ENCODE assay signal across 21 cellular contexts in genomic region chr1:66356605-66357004, GRCh38.
A peak's percentile ranks its signal among the peaks of the same experiment; 100 is the strongest.
DNase-seq lines count a peak whose midpoint lies in the region; ATAC-seq and TF ChIP-seq lines count a peak whose summit lies in the region.
"Had no signal": no experiment of that assay in that cellular context is flagged by ENCODE, and none has a peak within 500 bp of the region (broad histone marks: within the 10 kb centered on the region; RNA-seq: fewer than 3 reads in every experiment).

No MANE protein-coding gene starts in this region.

- no TSS peak for BruUV-seq in mammary epithelial cell (replicated peaks; lab: Mats Ljungman, UMichigan)

- no peak overlapping the region for H3K4me2 ChIP-seq in mammary epithelial cell (ENCODE audit: insufficient read depth, low read depth, low read length)
- H3K4me2 ChIP-seq: BLaER1 treated with 17β-estradiol and CSF1 and Interleukin-3, amounts not matched to agents 10 nM and 100 nM had no signal

- H3K36me3 ChIP-seq in mammary epithelial cell (ENCODE audit: insufficient read depth, low read length) = no peaks in the 10 kb centered on the region
- no peaks in the 10 kb centered on the region for H3K36me3 ChIP-seq in colonic mucosa
- H3K36me3 ChIP-seq: WERI-Rb-1 had no signal

- H3K27ac ChIP-seq in layer of hippocampus (ENCODE audit: low read depth, low read length) (peak overlapping the region; percentile 40), mammary epithelial cell (ENCODE audit: insufficient read depth, low read depth, low read length) (no peak overlapping the region), colonic mucosa (no peak overlapping the region)
- H3K27ac ChIP-seq: BLaER1 treated with 17β-estradiol and CSF1 and Interleukin-3, amounts not matched to agents 10 nM and 100 nM; GM23248; heart left ventricle; lower lobe of right lung; WERI-Rb-1 had no signal

- TF ChIP-seq CTCF in mammary epithelial cell (conservative IDR thresholded peaks at IDR 0.05 in 1 of 2, IDR thresholded peaks at IDR 0.05 in 1 of 2; ENCODE audit: extremely low read depth in 1 of 2, insufficient read depth in 1 of 2, low read depth in 1 of 2, low read length in 2 of 2) (no peak), colonic mucosa (IDR thresholded peaks at IDR 0.05) (no peak)

- no peaks in the 10 kb centered on the region for H3K9me3 Mint-ChIP-seq in activated CD4-positive, alpha-beta memory T cell treated with anti-CD3 and anti-CD28 coated beads, Interleukin-2, amount 10 ng/mL, durations not matched to agents 7 days and 5 days
- H3K9me3 Mint-ChIP-seq in activated CD4-positive, alpha-beta memory T cell treated with anti-CD3 and anti-CD28 coated beads for 36 hours = no peaks in the 10 kb centered on the region
- H3K9me3 Mint-ChIP-seq in activated naive CD8-positive, alpha-beta T cell treated with anti-CD3 and anti-CD28 coated beads for 36 hours = peaks cover 1% of the 10 kb centered on the region
- H3K9me3 Mint-ChIP-seq in stimulated activated effector memory CD8-positive, alpha-beta T cell treated with anti-CD3 and anti-CD28 coated beads, Interleukin-12 subunit alpha, Interleukin-12 subunit beta, amount 100 ng/mL, for 72 hours = no peaks in the 10 kb centered on the region

- H3K27me3 Mint-ChIP-seq in activated CD4-positive, alpha-beta memory T cell treated with anti-CD3 and anti-CD28 coated beads, Interleukin-2, amount 10 ng/mL, durations not matched to agents 7 days and 5 days = no peaks in the 10 kb centered on the region
- no peaks in the 10 kb centered on the region for H3K27me3 Mint-ChIP-seq in activated CD4-positive, alpha-beta memory T cell treated with anti-CD3 and anti-CD28 coated beads for 36 hours
- H3K27me3 Mint-ChIP-seq in activated naive CD8-positive, alpha-beta T cell treated with anti-CD3 and anti-CD28 coated beads for 36 hours = no peaks in the 10 kb centered on the region

- ATAC-seq in stimulated activated effector memory CD8-positive, alpha-beta T cell treated with anti-CD3 and anti-CD28 coated beads, Interleukin-12 subunit alpha, Interleukin-12 subunit beta, amount 100 ng/mL, for 72 hours = no peak
- ATAC-seq: heart left ventricle; HepG2; lower lobe of right lung; stimulated activated naive CD8-positive, alpha-beta T cell treated with anti-CD3 and anti-CD28 coated beads, Interleukin-15, Interleukin-2, amounts not matched to agents 100 U/mL and 50 U/mL, for 24 hours had no signal

- no peaks in the 10 kb centered on the region for H3K79me2 ChIP-seq in mammary epithelial cell (ENCODE audit: insufficient read depth, low read length)

- no peak overlapping the region for H3K4me3 ChIP-seq in mammary epithelial cell (replicated peaks in 1 of 3; ENCODE audit: insufficient read depth in 1 of 3, low read depth in 2 of 3, low read length in 3 of 3)
- no peak overlapping the region for H3K4me3 ChIP-seq in colonic mucosa
- H3K4me3 ChIP-seq: BLaER1 treated with 17β-estradiol and CSF1 and Interleukin-3, amounts not matched to agents 10 nM and 100 nM; GM23248; heart left ventricle; lower lobe of right lung had no signal

- no peak overlapping the region for H2AFZ ChIP-seq in mammary epithelial cell (ENCODE audit: low read depth, low read length)
- H2AFZ ChIP-seq: GM23248 had no signal

- H3K9me3 ChIP-seq in mammary epithelial cell (replicated peaks; ENCODE audit: insufficient read depth, low read length) (no peaks in the 10 kb centered on the region), colonic mucosa (no peaks in the 10 kb centered on the region)
- H3K9me3 ChIP-seq: BLaER1 treated with 17β-estradiol and CSF1 and Interleukin-3, amounts not matched to agents 10 nM and 100 nM; heart left ventricle; lower lobe of right lung had no signal

- H3K27me3 ChIP-seq in layer of hippocampus (ENCODE audit: control insufficient read depth, insufficient read depth, low read length) (no peaks in the 10 kb centered on the region), mammary epithelial cell (ENCODE audit: insufficient read depth, low read length) (peaks cover 11% of the 10 kb centered on the region), colonic mucosa (no peaks in the 10 kb centered on the region)
- H3K27me3 ChIP-seq: BLaER1 treated with 17β-estradiol and CSF1 and Interleukin-3, amounts not matched to agents 10 nM and 100 nM; heart left ventricle had no signal

- POLR2A ChIA-PET in activated CD4-positive, alpha-beta memory T cell treated with anti-CD3 and anti-CD28 coated beads, Interleukin-2, amount 10 ng/mL, durations not matched to agents 7 days and 5 days (lab: Charles Lee) = interaction anchor here (0.8 to 1.6 kb wide), 9 partner anchors 10 to 88 kb away, joined by 3 to 7 read pairs (median 4); no protein-coding TSS in a partner anchor
- POLR2A ChIA-PET in activated CD4-positive, alpha-beta memory T cell treated with anti-CD3 and anti-CD28 coated beads for 36 hours (lab: Charles Lee) = interaction anchor here (0.9 to 1.8 kb wide), 3 partner anchors 8 to 19 kb away, joined by 3 to 5 read pairs (median 3); no protein-coding TSS in a partner anchor

- dilution Hi-C loops in mammary epithelial cell (cut with HindIII; ENCODE audit: low sequenced_read_pairs) = no loop called here

- H3K4me3 Mint-ChIP-seq in activated CD4-positive, alpha-beta memory T cell treated with anti-CD3 and anti-CD28 coated beads, Interleukin-2, amount 10 ng/mL, durations not matched to agents 7 days and 5 days = no peak overlapping the region
- no peak overlapping the region for H3K4me3 Mint-ChIP-seq in activated CD4-positive, alpha-beta memory T cell treated with anti-CD3 and anti-CD28 coated beads for 36 hours
- H3K4me3 Mint-ChIP-seq in activated naive CD8-positive, alpha-beta T cell treated with anti-CD3 and anti-CD28 coated beads for 36 hours = no peak overlapping the region
- peak overlapping the region; percentile 31 for H3K4me3 Mint-ChIP-seq in stimulated activated effector memory CD8-positive, alpha-beta T cell treated with anti-CD3 and anti-CD28 coated beads, Interleukin-12 subunit alpha, Interleukin-12 subunit beta, amount 100 ng/mL, for 72 hours

- CTCF ChIA-PET in activated CD4-positive, alpha-beta memory T cell treated with anti-CD3 and anti-CD28 coated beads, Interleukin-2, amount 10 ng/mL, durations not matched to agents 7 days and 5 days (lab: Charles Lee) = interaction anchor here (1.5 to 1.6 kb wide), 3 partner anchors 24 to 105 kb away, joined by 4 to 5 read pairs (median 4); no protein-coding TSS in a partner anchor
- CTCF ChIA-PET in activated CD4-positive, alpha-beta memory T cell treated with anti-CD3 and anti-CD28 coated beads for 36 hours (lab: Charles Lee) = interaction anchor here (1.0 to 1.4 kb wide), 3 partner anchors 9 to 90 kb away, joined by 3 to 5 read pairs (median 3); no protein-coding TSS in a partner anchor
- CTCF ChIA-PET in mammary epithelial cell (lab: Charles Lee; ENCODE audit: low non-redundant PET) = no interaction called here

- H3K9ac ChIP-seq in mammary epithelial cell (ENCODE audit: insufficient read depth, low read length) (no peak overlapping the region), colonic mucosa (ENCODE audit: low read depth in 2 of 2, low read length in 2 of 2) (no peak overlapping the region)
- H3K9ac ChIP-seq: BLaER1 treated with 17β-estradiol and CSF1 and Interleukin-3, amounts not matched to agents 10 nM and 100 nM; GM23248 had no signal

- H3K36me3 Mint-ChIP-seq in activated CD4-positive, alpha-beta memory T cell treated with anti-CD3 and anti-CD28 coated beads, Interleukin-2, amount 10 ng/mL, durations not matched to agents 7 days and 5 days (ENCODE audit: low read depth) = peaks cover 82% of the 10 kb centered on the region
- H3K36me3 Mint-ChIP-seq in activated CD4-positive, alpha-beta memory T cell treated with anti-CD3 and anti-CD28 coated beads for 36 hours = peaks cover 63% of the 10 kb centered on the region
- peaks cover 67% of the 10 kb centered on the region for H3K36me3 Mint-ChIP-seq in activated naive CD8-positive, alpha-beta T cell treated with anti-CD3 and anti-CD28 coated beads for 36 hours
- peaks cover 100% of the 10 kb centered on the region for H3K36me3 Mint-ChIP-seq in stimulated activated effector memory CD8-positive, alpha-beta T cell treated with anti-CD3 and anti-CD28 coated beads, Interleukin-12 subunit alpha, Interleukin-12 subunit beta, amount 100 ng/mL, for 72 hours

- H4K20me1 ChIP-seq in mammary epithelial cell (ENCODE audit: insufficient read depth, low read length) = no peaks in the 10 kb centered on the region

- DNase-seq in activated CD4-positive, alpha-beta memory T cell treated with anti-CD3 and anti-CD28 coated beads, Interleukin-2, amount 10 ng/mL, durations not matched to agents 7 days and 5 days = no peak
- DNase-seq in activated CD4-positive, alpha-beta memory T cell treated with anti-CD3 and anti-CD28 coated beads for 36 hours = no peak
- no peak for DNase-seq in activated naive CD8-positive, alpha-beta T cell treated with anti-CD3 and anti-CD28 coated beads for 36 hours
- no peak for DNase-seq in stimulated activated effector memory CD8-positive, alpha-beta T cell treated with anti-CD3 and anti-CD28 coated beads, Interleukin-12 subunit alpha, Interleukin-12 subunit beta, amount 100 ng/mL, for 72 hours (ENCODE audit: low spot score in 2 of 2)
- DNase-seq in NCI-H146 treated with DMSO at 0.1 percent for 48 hours (lab: John Stamatoyannopoulos, UW; ENCODE audit: unreplicated experiment) (no peak), mammary epithelial cell (no peak), colonic mucosa (no peak)
- DNase-seq: activated CD4-positive, alpha-beta T cell treated with anti-CD3 and anti-CD28 coated beads, Interleukin-2, amount 50 U/mL, for 48 hours; effector CD4-positive, alpha-beta T cell; GM23248; heart left ventricle; lower lobe of right lung; NCI-H1694; retina; stimulated activated naive CD8-positive, alpha-beta T cell treated with anti-CD3 and anti-CD28 coated beads, Interleukin-15, Interleukin-2, amounts not matched to agents 100 U/mL and 50 U/mL, for 24 hours; trophoblast cell; WERI-Rb-1 had no signal

- H3K27ac Mint-ChIP-seq in activated CD4-positive, alpha-beta memory T cell treated with anti-CD3 and anti-CD28 coated beads, Interleukin-2, amount 10 ng/mL, durations not matched to agents 7 days and 5 days = peak overlapping the region; percentile 44
- H3K27ac Mint-ChIP-seq in activated CD4-positive, alpha-beta memory T cell treated with anti-CD3 and anti-CD28 coated beads for 36 hours = no peak overlapping the region
- H3K27ac Mint-ChIP-seq in activated naive CD8-positive, alpha-beta T cell treated with anti-CD3 and anti-CD28 coated beads for 36 hours = peak overlapping the region; percentile 60
- peak overlapping the region; percentile 38 for H3K27ac Mint-ChIP-seq in stimulated activated effector memory CD8-positive, alpha-beta T cell treated with anti-CD3 and anti-CD28 coated beads, Interleukin-12 subunit alpha, Interleukin-12 subunit beta, amount 100 ng/mL, for 72 hours
- H3K27ac Mint-ChIP-seq: T-helper 1 cell treated with Interleukin-12 subunit alpha and Interleukin-12 subunit beta and Interleukin-4 antibody, amounts not matched to agents 30 μg/mL and 1 μg/mL, for 36 hours had no signal

- in situ Hi-C loops in mammary epithelial cell (cut with MboI; ENCODE audit: low sequenced_read_pairs in 2 of 2) = no loop called here

- H3K4me1 ChIP-seq in mammary epithelial cell (ENCODE audit: insufficient read depth, low read length) (no peaks in the 10 kb centered on the region), colonic mucosa (no peaks in the 10 kb centered on the region)

- intact Hi-C loops in activated CD4-positive, alpha-beta memory T cell treated with anti-CD3 and anti-CD28 coated beads for 36 hours (cut with micrococcal nuclease) = no loop called here
- intact Hi-C loops in mammary epithelial cell (cut with micrococcal nuclease) (no loop called here), colonic mucosa (cut with DNase I) (no loop called here)

- 77% methylated on average over 2 of the region's 2 CpGs for WGBS in mammary epithelial cell (ENCODE audit: low coverage, missing lambda C conversion rate)

- H3K4me1 Mint-ChIP-seq in activated CD4-positive, alpha-beta memory T cell treated with anti-CD3 and anti-CD28 coated beads, Interleukin-2, amount 10 ng/mL, durations not matched to agents 7 days and 5 days = peaks cover 86% of the 10 kb centered on the region
- peaks cover 90% of the 10 kb centered on the region for H3K4me1 Mint-ChIP-seq in activated CD4-positive, alpha-beta memory T cell treated with anti-CD3 and anti-CD28 coated beads for 36 hours (ENCODE audit: low read depth)
- peaks cover 79% of the 10 kb centered on the region for H3K4me1 Mint-ChIP-seq in activated naive CD8-positive, alpha-beta T cell treated with anti-CD3 and anti-CD28 coated beads for 36 hours
- peaks cover 85% of the 10 kb centered on the region for H3K4me1 Mint-ChIP-seq in stimulated activated effector memory CD8-positive, alpha-beta T cell treated with anti-CD3 and anti-CD28 coated beads, Interleukin-12 subunit alpha, Interleukin-12 subunit beta, amount 100 ng/mL, for 72 hours
